Comparison of ENCODE assay signal across 7 cellular contexts in genomic region chr1:19289244-19289643, GRCh38. TPM values are rescaled to one million over a fixed set of nuclear protein-coding genes. Genes with fewer than 3 reads are reported as not detected.
DNase-seq lines count a peak whose midpoint lies in the region; ATAC-seq, FAIRE-seq and TF ChIP-seq lines count a peak whose summit lies in the region.
"Had no signal": no experiment of that assay in that cellular context is flagged by ENCODE, and none has a peak within 500 bp of the region (broad histone marks: within the 10 kb centered on the region; RNA-seq: fewer than 3 reads in every experiment).

No MANE protein-coding gene starts in this region.

- WGBS in esophagus squamous epithelium, 2 donors: 30 to 47% methylated on average over 2 of the region's 2 CpGs

- H3K27me3 ChIP-seq in esophagus squamous epithelium (no peaks in the 10 kb centered on the region), gastrocnemius medialis (no peaks in the 10 kb centered on the region)

- in situ Hi-C loops in gastrocnemius medialis (cut with MboI; ENCODE audit: low sequenced_read_pairs in 4 of 4): no loop called here

- FAIRE-seq in H54 (lab: Jason Lieb, UNC): no peak

- peaks cover 17% of the 10 kb centered on the region for H3K9me3 Mint-ChIP-seq in WTC11

- peaks cover 0 to 20% (median 4%) of the 10 kb centered on the region in 3 donors for H3K4me1 ChIP-seq in esophagus squamous epithelium
- H3K4me1 ChIP-seq in gastrocnemius medialis: peaks cover 5% of the 10 kb centered on the region in 2 donors

- H3K9me3 ChIP-seq in esophagus squamous epithelium: peaks cover 0 to 5% (median under 1%) of the 10 kb centered on the region in 3 donors
- H3K9me3 ChIP-seq in gastrocnemius medialis: no peaks in the 10 kb centered on the region

- peaks cover 10% of the 10 kb centered on the region for H3K36me3 Mint-ChIP-seq in WTC11

- TF ChIP-seq POLR2A in esophagus squamous epithelium (IDR thresholded peaks at IDR 0.05) (no peak), gastrocnemius medialis (IDR thresholded peaks at IDR 0.05) (no peak), H54 (IDR thresholded peaks at IDR 0.05; ENCODE audit: low read depth, low read length) (no peak)

- H3K27ac ChIP-seq in esophagus squamous epithelium: peak overlapping the region in 2 of 4 donors; percentile 7 to 55
- H3K27ac ChIP-seq in gastrocnemius medialis: peak overlapping the region in 1 of 4 donors; percentile 10
- H3K27ac ChIP-seq: RWPE1 had no signal

- intact Hi-C loops in esophagus squamous epithelium (cut with DNase I): no loop called here
- intact Hi-C loops in gastrocnemius medialis (cut with DNase I; ENCODE audit: low total_unique reads): no loop called here

- TF ChIP-seq CTCF in WTC11 (IDR thresholded peaks at IDR 0.05): no peak
- TF ChIP-seq CTCF in esophagus squamous epithelium (IDR thresholded peaks at IDR 0.05): no peak
- TF ChIP-seq CTCF in gastrocnemius medialis (IDR thresholded peaks at IDR 0.05 in 4 of 5, conservative IDR thresholded peaks at IDR 0.05 in 1 of 5): no peak

- POLR2A ChIA-PET in WTC11 (lab: Charles Lee): interaction anchor here (0.5 kb wide), 1 partner anchor 169 kb away, joined by 4 read pairs; no protein-coding TSS in a partner anchor

- DNase-seq in WTC11 (ENCODE audit: low spot score) (no peak), esophagus squamous epithelium (lab: John Stamatoyannopoulos, UW) (no peak), gastrocnemius medialis (no peak), NCI-H82 treated with DMSO at 0.1 percent for 48 hours (lab: John Stamatoyannopoulos, UW; ENCODE audit: unreplicated experiment) (no peak), H54 (ENCODE audit: insufficient read length, low spot score) (no peak)

- H3K4me3 ChIP-seq in esophagus squamous epithelium (peak overlapping the region; percentile 39 to 64 (median 51)), gastrocnemius medialis (peak overlapping the region; percentile 44 to 67 (median 54))

- peaks cover 6% of the 10 kb centered on the region for H3K4me1 Mint-ChIP-seq in WTC11

- CTCF ChIA-PET in WTC11 (lab: Charles Lee): interaction anchor here (0.7 to 2.0 kb wide), 5 partner anchors 20 to 376 kb away, joined by 3 to 11 read pairs (median 4); no protein-coding TSS in a partner anchor

- no peak overlapping the region for H3K27ac Mint-ChIP-seq in WTC11

- peak overlapping the region; percentile 62 for H3K4me3 Mint-ChIP-seq in WTC11

- peaks cover 38% of the 10 kb centered on the region for H3K27me3 Mint-ChIP-seq in WTC11 (ENCODE audit: low read depth)

- ATAC-seq in WTC11: no peak
- no peak for ATAC-seq in gastrocnemius medialis
- ATAC-seq in HG03565 (IDR thresholded peaks at IDR 0.05; ENCODE audit: unreplicated experiment): no peak

- H3K36me3 ChIP-seq in esophagus squamous epithelium (peaks cover 0 to 10% (median 0%) of the 10 kb centered on the region in 3 donors), gastrocnemius medialis (no peaks in the 10 kb centered on the region)

TF ChIP-seq in WTC11, 78 proteins besides CTCF, POLR2A, EP300 and RAD21 (continues in another document):
- TF ChIP-seq, protein P1, sequence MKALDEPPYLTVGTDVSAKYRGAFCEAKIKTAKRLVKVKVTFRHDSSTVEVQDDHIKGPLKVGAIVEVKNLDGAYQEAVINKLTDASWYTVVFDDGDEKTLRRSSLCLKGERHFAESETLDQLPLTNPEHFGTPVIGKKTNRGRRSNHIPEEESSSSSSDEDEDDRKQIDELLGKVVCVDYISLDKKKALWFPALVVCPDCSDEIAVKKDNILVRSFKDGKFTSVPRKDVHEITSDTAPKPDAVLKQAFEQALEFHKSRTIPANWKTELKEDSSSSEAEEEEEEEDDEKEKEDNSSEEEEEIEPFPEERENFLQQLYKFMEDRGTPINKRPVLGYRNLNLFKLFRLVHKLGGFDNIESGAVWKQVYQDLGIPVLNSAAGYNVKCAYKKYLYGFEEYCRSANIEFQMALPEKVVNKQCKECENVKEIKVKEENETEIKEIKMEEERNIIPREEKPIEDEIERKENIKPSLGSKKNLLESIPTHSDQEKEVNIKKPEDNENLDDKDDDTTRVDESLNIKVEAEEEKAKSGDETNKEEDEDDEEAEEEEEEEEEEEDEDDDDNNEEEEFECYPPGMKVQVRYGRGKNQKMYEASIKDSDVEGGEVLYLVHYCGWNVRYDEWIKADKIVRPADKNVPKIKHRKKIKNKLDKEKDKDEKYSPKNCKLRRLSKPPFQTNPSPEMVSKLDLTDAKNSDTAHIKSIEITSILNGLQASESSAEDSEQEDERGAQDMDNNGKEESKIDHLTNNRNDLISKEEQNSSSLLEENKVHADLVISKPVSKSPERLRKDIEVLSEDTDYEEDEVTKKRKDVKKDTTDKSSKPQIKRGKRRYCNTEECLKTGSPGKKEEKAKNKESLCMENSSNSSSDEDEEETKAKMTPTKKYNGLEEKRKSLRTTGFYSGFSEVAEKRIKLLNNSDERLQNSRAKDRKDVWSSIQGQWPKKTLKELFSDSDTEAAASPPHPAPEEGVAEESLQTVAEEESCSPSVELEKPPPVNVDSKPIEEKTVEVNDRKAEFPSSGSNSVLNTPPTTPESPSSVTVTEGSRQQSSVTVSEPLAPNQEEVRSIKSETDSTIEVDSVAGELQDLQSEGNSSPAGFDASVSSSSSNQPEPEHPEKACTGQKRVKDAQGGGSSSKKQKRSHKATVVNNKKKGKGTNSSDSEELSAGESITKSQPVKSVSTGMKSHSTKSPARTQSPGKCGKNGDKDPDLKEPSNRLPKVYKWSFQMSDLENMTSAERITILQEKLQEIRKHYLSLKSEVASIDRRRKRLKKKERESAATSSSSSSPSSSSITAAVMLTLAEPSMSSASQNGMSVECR (CRISPR knock-in tag; IDR thresholded peaks at IDR 0.05; ENCODE audit: borderline replicate concordance): no peak
- TF ChIP-seq NR3C1 (CRISPR knock-in tag; conservative IDR thresholded peaks at IDR 0.05; ENCODE audit: low read depth) (no peak), ZNF281 (CRISPR knock-in tag; IDR thresholded peaks at IDR 0.05) (no peak), ATF1 (CRISPR knock-in tag; IDR thresholded peaks at IDR 0.05) (no peak), NFE2L1 (CRISPR knock-in tag; IDR thresholded peaks at IDR 0.05) (no peak), ZNF219 (CRISPR knock-in tag; IDR thresholded peaks at IDR 0.05; ENCODE audit: borderline replicate concordance) (no peak), ZNF121 (CRISPR knock-in tag; IDR thresholded peaks at IDR 0.05) (no peak), RELA (CRISPR knock-in tag; IDR thresholded peaks at IDR 0.05; ENCODE audit: borderline replicate concordance) (no peak), JUN (CRISPR knock-in tag; IDR thresholded peaks at IDR 0.05) (no peak), ZBTB21 (CRISPR knock-in tag; IDR thresholded peaks at IDR 0.05; ENCODE audit: borderline replicate concordance) (no peak)
- TF ChIP-seq, protein P2, sequence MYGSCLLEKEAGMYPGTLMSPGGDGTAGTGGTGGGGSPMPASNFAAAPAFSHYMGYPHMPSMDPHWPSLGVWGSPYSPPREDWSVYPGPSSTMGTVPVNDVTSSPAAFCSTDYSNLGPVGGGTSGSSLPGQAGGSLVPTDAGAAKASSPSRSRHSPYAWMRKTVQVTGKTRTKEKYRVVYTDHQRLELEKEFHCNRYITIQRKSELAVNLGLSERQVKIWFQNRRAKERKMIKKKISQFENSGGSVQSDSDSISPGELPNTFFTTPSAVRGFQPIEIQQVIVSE (CRISPR knock-in tag; IDR thresholded peaks at IDR 0.05; ENCODE audit: borderline replicate concordance): no peak
- TF ChIP-seq, protein P3, sequence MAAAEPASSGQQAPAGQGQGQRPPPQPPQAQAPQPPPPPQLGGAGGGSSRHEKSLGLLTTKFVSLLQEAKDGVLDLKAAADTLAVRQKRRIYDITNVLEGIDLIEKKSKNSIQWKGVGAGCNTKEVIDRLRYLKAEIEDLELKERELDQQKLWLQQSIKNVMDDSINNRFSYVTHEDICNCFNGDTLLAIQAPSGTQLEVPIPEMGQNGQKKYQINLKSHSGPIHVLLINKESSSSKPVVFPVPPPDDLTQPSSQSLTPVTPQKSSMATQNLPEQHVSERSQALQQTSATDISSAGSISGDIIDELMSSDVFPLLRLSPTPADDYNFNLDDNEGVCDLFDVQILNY (CRISPR knock-in tag; IDR thresholded peaks at IDR 0.05): no peak

RNA-seq across cellular contexts. Expression of gene AKR7A3, which starts 0.7 kb away (rescaled TPM):
- total RNA-seq in WTC11 (2021): 1.3 to 1.5 TPM (median 1.5 TPM) in 3 replicates
- total RNA-seq in esophagus squamous epithelium: 1 to 10 TPM in 3 of 4 donors, under 1 TPM in 1; 0.50 to 2.4 (median 2.0) TPM
- under 1 TPM; 0.17 to 0.61 (median 0.32) TPM for total RNA-seq in gastrocnemius medialis

RNA-seq across cellular contexts. Expression of gene AKR7A2, which starts 22.7 kb away (rescaled TPM):
- 43.4 to 51.6 TPM (median 50.6 TPM) in 3 replicates for total RNA-seq in WTC11 (2021)
- total RNA-seq in esophagus squamous epithelium: 10 to 100 TPM; 57.7 to 93.4 (median 70.3) TPM
- 10 to 100 TPM; 45.4 to 80.2 (median 60.2) TPM for total RNA-seq in gastrocnemius medialis

RNA-seq across cellular contexts. Expression of gene SLC66A1, which starts 22.9 kb away (rescaled TPM):
- total RNA-seq in WTC11 (2021) (12.8 to 14.2 TPM (median 14.1 TPM) in 3 replicates), esophagus squamous epithelium (10 to 100 TPM in 2 of 4 donors, 1 to 10 TPM in 2; 6.8 to 14.3 (median 10.3) TPM), gastrocnemius medialis (10 to 100 TPM; 13.9 to 30.0 (median 19.3) TPM)

RNA-seq across cellular contexts. Expression of gene MRTO4, which starts 37.6 kb away (rescaled TPM):
- total RNA-seq in WTC11 (2021) (40.9 to 54.6 TPM (median 43.0 TPM) in 3 replicates), esophagus squamous epithelium (10 to 100 TPM; 25.4 to 48.3 (median 34.2) TPM), gastrocnemius medialis (10 to 100 TPM; 19.2 to 28.8 (median 26.7) TPM)

RNA-seq across cellular contexts. Expression of gene EMC1, which starts 37.9 kb away (rescaled TPM):
- total RNA-seq in WTC11 (2021) (46.5 to 53.5 TPM (median 48.6 TPM) in 3 replicates), esophagus squamous epithelium (10 to 100 TPM; 18.7 to 38.0 (median 34.7) TPM), gastrocnemius medialis (10 to 100 TPM; 24.7 to 49.7 (median 43.0) TPM)
